Comparison of ENCODE assay signal across 7 cellular contexts in the genomic region with DNA sequence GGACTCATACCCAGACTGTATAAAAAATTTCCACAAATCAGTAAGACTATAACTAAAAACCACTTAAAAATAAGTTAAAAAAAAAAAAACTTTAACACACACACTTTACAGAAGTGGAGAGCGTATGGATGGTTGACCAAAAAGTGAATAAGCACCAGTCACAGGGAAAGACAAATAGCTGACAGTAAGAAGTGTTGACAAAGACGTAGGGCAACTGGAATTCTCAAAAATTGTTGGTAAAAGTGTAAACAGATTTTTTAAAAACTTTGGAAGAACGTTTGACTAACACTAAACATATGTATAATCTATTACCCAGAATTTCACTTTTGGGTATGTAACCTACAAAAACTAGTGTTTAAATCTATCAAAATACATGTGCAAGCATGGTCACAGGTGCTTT.
"Had no signal": no experiment of that assay in that cellular context is flagged by ENCODE, and none has a peak within 500 bp of the region (broad histone marks: within the 10 kb centered on the region; RNA-seq: fewer than 3 reads in every experiment).

No MANE protein-coding gene starts in this region.

- H3K4me3 ChIP-seq: GM12878 had no signal

- DNase-seq: GDM1, GF-D8 had no signal

- FAIRE-seq: GM12878, GM12891, GM12892, GM18507, GM19239 had no signal

- ATAC-seq: GM12878 had no signal
